In genomic region chr10:50622497-50623298, GRCh38 we compare ENCODE assay signal across 8 cellular contexts. TPM values are rescaled to one million over a fixed set of nuclear protein-coding genes. Genes with fewer than 3 reads are reported as not detected.
A peak's percentile ranks its signal among the peaks of the same experiment; 100 is the strongest.
DNase-seq lines count a peak whose midpoint lies in the region; ATAC-seq and TF ChIP-seq lines count a peak whose summit lies in the region.

No MANE protein-coding gene starts in this region.

- H3K36me3 ChIP-seq in Loucy (ENCODE audit: insufficient read depth, low read length) (no peaks in the 10 kb centered on the region), endodermal cell (ENCODE audit: control insufficient read depth, insufficient read depth, low read length) (no peaks in the 10 kb centered on the region), mesendoderm (ENCODE audit: control insufficient read depth, insufficient read depth, low read length) (no peaks in the 10 kb centered on the region)

- H3K4me3 ChIP-seq in Loucy (ENCODE audit: low read length, poor library complexity, severe bottlenecking) (peak overlapping the region; percentile 98), endodermal cell (ENCODE audit: low read length) (peak overlapping the region; percentile 88), mesendoderm (ENCODE audit: low read length) (peak overlapping the region; percentile 53)

- H3K27me3 ChIP-seq in Loucy (ENCODE audit: insufficient read depth, low read length, poor library complexity, severe bottlenecking) = no peaks in the 10 kb centered on the region
- H3K27me3 ChIP-seq in endodermal cell (ENCODE audit: control insufficient read depth, insufficient read depth, low read length, poor library complexity, severe bottlenecking) = no peaks in the 10 kb centered on the region
- H3K27me3 ChIP-seq in mesendoderm (ENCODE audit: insufficient read depth, low read length, poor library complexity) = no peaks in the 10 kb centered on the region

- peaks cover 5% of the 10 kb centered on the region for H3K27me3 Mint-ChIP-seq in activated CD8-positive, alpha-beta memory T cell treated with anti-CD3 and anti-CD28 coated beads, Interleukin-2, amount 10 ng/mL, durations not matched to agents 7 days and 5 days
- H3K27me3 Mint-ChIP-seq in endodermal cell (ENCODE audit: insufficient read depth) = peaks cover 3% of the 10 kb centered on the region

- TF ChIP-seq CTCF in Loucy (conservative IDR thresholded peaks at IDR 0.05; ENCODE audit: low read length) = no peak
- TF ChIP-seq CTCF in endodermal cell (conservative IDR thresholded peaks at IDR 0.05) = no peak

- H3K18ac ChIP-seq in mesendoderm (ENCODE audit: low read length) = peak overlapping the region; percentile 90

- H2AK5ac ChIP-seq in mesendoderm (ENCODE audit: low read length) = no peak overlapping the region

- no peaks in the 10 kb centered on the region for H3K9me3 Mint-ChIP-seq in activated CD8-positive, alpha-beta memory T cell treated with anti-CD3 and anti-CD28 coated beads, Interleukin-2, amount 10 ng/mL, durations not matched to agents 7 days and 5 days (ENCODE audit: low read depth)
- no peaks in the 10 kb centered on the region for H3K9me3 Mint-ChIP-seq in endodermal cell

- H3K23ac ChIP-seq in mesendoderm (ENCODE audit: low read length) = no peak overlapping the region

- WGBS in endodermal cell (ENCODE audit: insufficient coverage in 1 of 2, insufficient read length in 1 of 2), 2 experiments = 1% methylated on average over 14 to 50 of the region's 50 CpGs
- no CpG with 5 or more reads among the region's 50 CpGs for WGBS in mesendoderm (ENCODE audit: extremely low coverage, insufficient coverage, low lambda C conversion rate)

- H3K79me2 ChIP-seq in Loucy (ENCODE audit: insufficient read depth, low read length) = peaks cover 36% of the 10 kb centered on the region
- no peaks in the 10 kb centered on the region for H3K79me2 ChIP-seq in mesendoderm (ENCODE audit: control insufficient read depth, insufficient read depth, low read length)

- H2BK5ac ChIP-seq in mesendoderm (ENCODE audit: low read length) = no peak overlapping the region

- H2BK120ac ChIP-seq in mesendoderm (ENCODE audit: low read depth, low read length) = no peak overlapping the region

- no peaks in the 10 kb centered on the region for H3K9me3 ChIP-seq in Loucy (ENCODE audit: insufficient read depth, low read depth, low read length)
- H3K9me3 ChIP-seq in endodermal cell (ENCODE audit: control insufficient read depth, low read length) = no peaks in the 10 kb centered on the region

- no peak overlapping the region for H4K5ac ChIP-seq in mesendoderm (ENCODE audit: low read length)

- H3K9me2 ChIP-seq in Loucy (replicated peaks; ENCODE audit: low read depth, low read length) = no peaks in the 10 kb centered on the region

- H4K8ac ChIP-seq in mesendoderm (ENCODE audit: low read depth, low read length) = no peak overlapping the region

- H3K4me1 ChIP-seq in Loucy (ENCODE audit: insufficient read depth, low read length, poor library complexity, severe bottlenecking) = peaks cover 43% of the 10 kb centered on the region
- peaks cover 4% of the 10 kb centered on the region for H3K4me1 ChIP-seq in endodermal cell (ENCODE audit: control insufficient read depth, insufficient read depth, low read length)
- no peaks in the 10 kb centered on the region for H3K4me1 ChIP-seq in mesendoderm (ENCODE audit: control insufficient read depth, low read depth, low read length)

- peaks cover 4% of the 10 kb centered on the region; the same call in 1 of the 2 replicates for H3F3A ChIP-seq in Loucy (ENCODE audit: low read depth)

- H3K4ac ChIP-seq in mesendoderm (ENCODE audit: low read depth, low read length) = no peak overlapping the region

- peaks cover 7% of the 10 kb centered on the region for H3K36me3 Mint-ChIP-seq in activated CD8-positive, alpha-beta memory T cell treated with anti-CD3 and anti-CD28 coated beads, Interleukin-2, amount 10 ng/mL, durations not matched to agents 7 days and 5 days
- no peaks in the 10 kb centered on the region for H3K36me3 Mint-ChIP-seq in endodermal cell (ENCODE audit: low read depth)

- peak overlapping the region; percentile 83 for H3K4me2 ChIP-seq in Loucy (ENCODE audit: low read depth, low read length, poor library complexity, severe bottlenecking)
- peak overlapping the region; percentile 77 for H3K4me2 ChIP-seq in mesendoderm (ENCODE audit: low read length)

- peak overlapping the region; percentile 88 for H3K27ac Mint-ChIP-seq in activated CD8-positive, alpha-beta memory T cell treated with anti-CD3 and anti-CD28 coated beads, Interleukin-2, amount 10 ng/mL, durations not matched to agents 7 days and 5 days
- peak overlapping the region; percentile 44 for H3K27ac Mint-ChIP-seq in endodermal cell

- H4K20me1 ChIP-seq in Loucy (ENCODE audit: insufficient read depth, low read length, poor library complexity, severe bottlenecking) = peaks cover 15% of the 10 kb centered on the region

- peak overlapping the region; percentile 82 for H3K56ac ChIP-seq in mesendoderm (ENCODE audit: low read length)

- DNase-seq in Daoy (ENCODE audit: low read depth) (peak; percentile 39), endodermal cell (peak; percentile 69), mesendoderm (peak; percentile 48), substantia nigra (lab: John Stamatoyannopoulos, UW) (peak in 27 of 49 donors; percentile 19 to 78 (median 43))
- DNase-seq in activated CD8-positive, alpha-beta memory T cell treated with anti-CD3 and anti-CD28 coated beads, Interleukin-2, amount 10 ng/mL, durations not matched to agents 7 days and 5 days = peak; percentile 61

- H3K4me1 Mint-ChIP-seq in activated CD8-positive, alpha-beta memory T cell treated with anti-CD3 and anti-CD28 coated beads, Interleukin-2, amount 10 ng/mL, durations not matched to agents 7 days and 5 days = peaks cover 34% of the 10 kb centered on the region
- H3K4me1 Mint-ChIP-seq in endodermal cell = peaks cover 34% of the 10 kb centered on the region

- ATAC-seq in activated CD8-positive, alpha-beta memory T cell treated with anti-CD3 and anti-CD28 coated beads, Interleukin-2, amount 10 ng/mL, durations not matched to agents 7 days and 5 days = no peak
- ATAC-seq in HG03439 (IDR thresholded peaks at IDR 0.05; ENCODE audit: unreplicated experiment) (no peak), GM19463 (IDR thresholded peaks at IDR 0.05; ENCODE audit: unreplicated experiment) (no peak)

- H2AFZ ChIP-seq in Loucy (ENCODE audit: low read length) = peak overlapping the region; percentile 92

- H3K79me1 ChIP-seq in mesendoderm (ENCODE audit: low read length) = no peaks in the 10 kb centered on the region

- peak overlapping the region; percentile 95 for H3K4me3 Mint-ChIP-seq in activated CD8-positive, alpha-beta memory T cell treated with anti-CD3 and anti-CD28 coated beads, Interleukin-2, amount 10 ng/mL, durations not matched to agents 7 days and 5 days
- H3K4me3 Mint-ChIP-seq in endodermal cell = peak overlapping the region; percentile 82

- no peak overlapping the region for H2BK15ac ChIP-seq in mesendoderm (replicated peaks; ENCODE audit: low read depth)

- H3K27ac ChIP-seq in endodermal cell (ENCODE audit: low read depth, low read length) (no peak overlapping the region), mesendoderm (ENCODE audit: low read depth, low read length) (no peak overlapping the region), substantia nigra (ENCODE audit: low read depth, low read length, poor library complexity, severe bottlenecking) (peak overlapping the region; percentile 99)

- CTCF ChIA-PET in activated CD8-positive, alpha-beta memory T cell treated with anti-CD3 and anti-CD28 coated beads, Interleukin-2, amount 10 ng/mL, durations not matched to agents 7 days and 5 days (lab: Charles Lee) = interaction anchor here (0.7 to 3.4 kb wide), 14 partner anchors 10 to 255 kb away, joined by 3 to 21 read pairs (median 4); no protein-coding TSS in a partner anchor

- H3K9ac ChIP-seq in Loucy (ENCODE audit: low read depth, low read length, poor library complexity, severe bottlenecking) (peak overlapping the region; percentile 87), endodermal cell (ENCODE audit: extremely low read depth, low read length, poor library complexity, severe bottlenecking) (peak overlapping the region; percentile 38), mesendoderm (ENCODE audit: low read length) (peak overlapping the region; percentile 70)

RNA-seq across cellular contexts. Expression of gene SGMS1, which starts 1.1 kb away (rescaled TPM):
- 13.5 and 13.9 TPM in 2 replicates for total RNA-seq in Daoy (2014; rRNA removed; shearing (Covaris generic))
- total RNA-seq in activated CD8-positive, alpha-beta memory T cell treated with anti-CD3 and anti-CD28 coated beads, Interleukin-2, amount 10 ng/mL, durations not matched to agents 7 days and 5 days = 10 to 100 TPM; 37.0 to 38.4 TPM
- 10 to 100 TPM; 12.0 to 14.3 TPM for total RNA-seq in endodermal cell
- polyA plus RNA-seq in endodermal cell (2013, experiment 1 of 2) = 8.3 TPM
- polyA plus RNA-seq in endodermal cell (2013, experiment 2 of 2) = 6.9 TPM
- 13.6 TPM for polyA plus RNA-seq in mesendoderm (2013, experiment 1 of 2)
- polyA plus RNA-seq in mesendoderm (2013, experiment 2 of 2) = 13.0 TPM
